ENCODE assay signal across 8 cellular contexts in genomic region chr15:76866716-76867321, GRCh38. TPM values are rescaled to one million over a fixed set of nuclear protein-coding genes. Genes with fewer than 3 reads are reported as not detected.
DNase-seq lines count a peak whose midpoint lies in the region; ATAC-seq and TF ChIP-seq lines count a peak whose summit lies in the region.

No MANE protein-coding gene starts in this region.

- H3K36me3 ChIP-seq in mesendoderm (ENCODE audit: control insufficient read depth, insufficient read depth, low read length) = no peaks in the 10 kb centered on the region

- no peaks in the 10 kb centered on the region for H3K79me1 ChIP-seq in mesendoderm (ENCODE audit: low read length)

- H3K27ac ChIP-seq in mesendoderm (ENCODE audit: low read depth, low read length) = no peak overlapping the region

- H3K4me3 ChIP-seq in cardiac fibroblast (replicated peaks in 1 of 2; ENCODE audit: low read depth in 2 of 2, low read length in 2 of 2) (no peak overlapping the region), mesendoderm (ENCODE audit: low read length) (no peak overlapping the region)

- H3K4me1 ChIP-seq in mesendoderm (ENCODE audit: control insufficient read depth, low read depth, low read length) = no peaks in the 10 kb centered on the region

- no peak overlapping the region for H3K18ac ChIP-seq in mesendoderm (ENCODE audit: low read length)

- H2BK5ac ChIP-seq in mesendoderm (ENCODE audit: low read length) = no peak overlapping the region

- H4K8ac ChIP-seq in mesendoderm (ENCODE audit: low read depth, low read length) = no peak overlapping the region

- no peaks in the 10 kb centered on the region for H3K27me3 ChIP-seq in mesendoderm (ENCODE audit: insufficient read depth, low read length, poor library complexity)

- peaks cover 3% of the 10 kb centered on the region for H3K36me3 Mint-ChIP-seq in activated T-helper 17 cell treated with anti-CD3 and anti-CD28 coated beads, Interleukin-2, amount 50 U/mL, for 72 hours (ENCODE audit: low read depth)

- no peak overlapping the region for H3K4ac ChIP-seq in mesendoderm (ENCODE audit: low read depth, low read length)

- peaks cover 21% of the 10 kb centered on the region for H3K4me1 Mint-ChIP-seq in activated T-helper 17 cell treated with anti-CD3 and anti-CD28 coated beads, Interleukin-2, amount 50 U/mL, for 72 hours

- H3K4me2 ChIP-seq in mesendoderm (ENCODE audit: low read length) = no peak overlapping the region

- H4K5ac ChIP-seq in mesendoderm (ENCODE audit: low read length) = no peak overlapping the region

- TF ChIP-seq CTCF in cardiac fibroblast (IDR thresholded peaks at IDR 0.05; ENCODE audit: low read depth, low read length) = peak; percentile 48

- H3K9me3 Mint-ChIP-seq in activated T-helper 17 cell treated with anti-CD3 and anti-CD28 coated beads, Interleukin-2, amount 50 U/mL, for 72 hours = no peaks in the 10 kb centered on the region

- no peak overlapping the region for H3K56ac ChIP-seq in mesendoderm (ENCODE audit: low read length)

- no peaks in the 10 kb centered on the region for H3K79me2 ChIP-seq in mesendoderm (ENCODE audit: control insufficient read depth, insufficient read depth, low read length)

- no peak overlapping the region for H3K4me3 Mint-ChIP-seq in activated T-helper 17 cell treated with anti-CD3 and anti-CD28 coated beads, Interleukin-2, amount 50 U/mL, for 72 hours

- H2BK120ac ChIP-seq in mesendoderm (ENCODE audit: low read depth, low read length) = no peak overlapping the region

- DNase-seq in NCI-H748 (lab: John Stamatoyannopoulos, UW; ENCODE audit: unreplicated experiment) (peak; percentile 20), NCI-H748 treated with DMSO at 0.1 percent for 48 hours (lab: John Stamatoyannopoulos, UW) (no peak), NAMALWA (ENCODE audit: low spot score) (peak; percentile 61), cardiac fibroblast (ENCODE audit: low read depth in 2 of 2) (peak; percentile 58 to 65), mesendoderm (peak; percentile 30), NCI-H774 (lab: John Stamatoyannopoulos, UW) (no peak)

- no peaks in the 10 kb centered on the region for H3K27me3 Mint-ChIP-seq in activated T-helper 17 cell treated with anti-CD3 and anti-CD28 coated beads, Interleukin-2, amount 50 U/mL, for 72 hours

- no peak for ATAC-seq in HG03354 (IDR thresholded peaks at IDR 0.05; ENCODE audit: poor library complexity, severe bottlenecking, unreplicated experiment)
- ATAC-seq in activated T-helper 17 cell treated with anti-CD3 and anti-CD28 coated beads, Interleukin-2, amount 50 U/mL, for 72 hours (replicated peaks) = no peak

- no peak overlapping the region for H2AK5ac ChIP-seq in mesendoderm (ENCODE audit: low read length)

- H2BK15ac ChIP-seq in mesendoderm (replicated peaks; ENCODE audit: low read depth) = no peak overlapping the region

- no peak overlapping the region for H3K27ac Mint-ChIP-seq in activated T-helper 17 cell treated with anti-CD3 and anti-CD28 coated beads, Interleukin-2, amount 50 U/mL, for 72 hours

- H3K23ac ChIP-seq in mesendoderm (ENCODE audit: low read length) = no peak overlapping the region

- H3K9ac ChIP-seq in mesendoderm (ENCODE audit: low read length) = no peak overlapping the region

RNA-seq across cellular contexts. Expression of gene SCAPER, which starts 38.3 kb away (rescaled TPM):
- polyA plus RNA-seq in mesendoderm (2013, experiment 1 of 2) = 2.1 TPM
- 2.5 TPM for polyA plus RNA-seq in mesendoderm (2013, experiment 2 of 2)
- total RNA-seq in activated T-helper 17 cell treated with anti-CD3 and anti-CD28 coated beads, Interleukin-2, amount 50 U/mL, for 72 hours = 10 to 100 TPM; 25.8 to 56.7 TPM

Comparison
In these comparisons a context has a peak if more than half of its experiments do, and no peak if none do; other contexts are left out.
1. DNase-seq: peak in NCI-H748 (single experiment), NAMALWA (single experiment), cardiac fibroblast (2 of 2) and mesendoderm (single experiment); none in NCI-H748 treated with DMSO at 0.1 percent for 48 hours (single experiment) and NCI-H774 (single experiment).